ENCODE assay signal across 8 cellular contexts in the genomic region with DNA sequence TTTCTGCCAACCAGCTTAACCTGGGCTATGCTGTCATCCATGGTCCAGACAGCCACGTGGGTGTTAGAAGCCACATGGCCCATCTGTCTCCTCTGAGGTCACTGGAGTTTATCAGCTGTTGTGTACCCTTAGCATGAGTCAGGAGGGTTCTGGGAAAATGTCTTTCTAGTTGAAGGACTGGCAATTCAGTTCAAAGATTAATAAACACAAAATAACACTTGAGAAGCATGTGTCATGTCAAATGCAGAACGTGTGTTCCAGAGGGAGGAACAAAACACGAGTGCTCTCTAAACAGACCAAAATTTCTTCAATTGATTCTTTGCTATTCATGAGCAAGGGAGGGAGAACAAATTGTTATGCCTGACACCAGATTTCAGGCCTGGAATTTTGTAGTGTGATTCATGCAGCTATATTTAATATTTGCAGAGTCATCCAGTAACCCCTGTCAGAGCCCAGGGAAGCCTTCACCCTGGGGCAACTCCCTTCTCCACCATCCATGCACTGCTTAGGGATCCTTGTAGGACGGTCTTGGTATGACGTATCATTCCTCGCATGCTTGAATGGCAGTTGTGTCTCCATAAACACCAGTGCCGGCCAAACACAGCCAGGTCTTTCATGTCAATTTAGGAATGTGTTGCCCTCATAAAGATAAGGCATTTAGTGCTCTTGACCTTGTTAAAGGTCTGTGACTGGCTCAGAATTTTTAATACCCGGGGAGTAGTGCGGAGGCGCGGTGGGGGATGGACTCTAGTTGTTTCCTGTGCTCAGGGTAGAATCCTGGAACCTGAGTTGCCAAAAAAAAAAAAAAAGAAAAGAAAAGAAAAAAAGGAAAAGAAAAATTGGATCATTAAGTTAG. TPM values are rescaled to one million over a fixed set of nuclear protein-coding genes. Genes with fewer than 3 reads are reported as not detected.
DNase-seq lines count a peak whose midpoint lies in the region; ATAC-seq, FAIRE-seq and TF ChIP-seq lines count a peak whose summit lies in the region.

No MANE protein-coding gene starts in this region.

- H2BK12ac ChIP-seq in trophoblast cell (ENCODE audit: low read length) = no peak overlapping the region

- H2BK120ac ChIP-seq in trophoblast cell (ENCODE audit: insufficient read depth, low read length, poor library complexity) = no peak overlapping the region

- H3K4me1 ChIP-seq in Peyer's patch (no peaks in the 10 kb centered on the region), fibroblast of lung (ENCODE audit: control insufficient read depth, extremely low read depth, insufficient read depth, low read length) (peaks cover 7% of the 10 kb centered on the region), trophoblast cell (ENCODE audit: control insufficient read depth in 1 of 2, insufficient read depth in 2 of 2, low read length in 2 of 2) (peaks cover 6 to 8% of the 10 kb centered on the region in 2 experiments)

- peak overlapping the region in 3 of 4 donors; percentile 18 to 46 (median 41) for H3K27ac ChIP-seq in Peyer's patch
- H3K27ac ChIP-seq in fibroblast of lung (ENCODE audit: insufficient read depth, low read length) = peak overlapping the region; percentile 81
- no peak overlapping the region for H3K27ac ChIP-seq in trophoblast cell (ENCODE audit: low read depth, low read length)

- no peak overlapping the region for H4K8ac ChIP-seq in trophoblast cell (ENCODE audit: low read depth, low read length)

- no peak overlapping the region for H2AK5ac ChIP-seq in trophoblast cell (ENCODE audit: low read length)

- H3K18ac ChIP-seq in trophoblast cell (ENCODE audit: low read length) = no peak overlapping the region

- H3K9ac ChIP-seq in fibroblast of lung (ENCODE audit: insufficient read depth, low read length) (no peak overlapping the region), trophoblast cell (ENCODE audit: low read length) (no peak overlapping the region)

- TF ChIP-seq POLR2A in Peyer's patch (IDR thresholded peaks at IDR 0.05) = no peak
- no peak for TF ChIP-seq POLR2A in GM12891 (IDR thresholded peaks at IDR 0.05; ENCODE audit: low read depth, low read length)

- H2AFZ ChIP-seq in fibroblast of lung (ENCODE audit: low read length) = peak overlapping the region; percentile 20
- H2AFZ ChIP-seq in trophoblast cell (ENCODE audit: insufficient read depth, low read length, poor library complexity) = no peak overlapping the region

- H3K27me3 ChIP-seq in Peyer's patch (no peaks in the 10 kb centered on the region), fibroblast of lung (ENCODE audit: control insufficient read depth, insufficient read depth, low read length) (no peaks in the 10 kb centered on the region), trophoblast cell (ENCODE audit: insufficient read depth, low read length) (no peaks in the 10 kb centered on the region)

- no peak for ATAC-seq in GM21515 (IDR thresholded peaks at IDR 0.05; ENCODE audit: unreplicated experiment)
- no peak for ATAC-seq in HG02610 (IDR thresholded peaks at IDR 0.05; ENCODE audit: unreplicated experiment)

- DNase-seq in Daoy (ENCODE audit: low read depth) (peak; percentile 95), Peyer's patch (no peak), fibroblast of lung (ENCODE audit: low read depth in 2 of 2) (peak; percentile 92), trophoblast cell (peak; percentile 98 to 99), GM12891 (ENCODE audit: insufficient read length, low spot score) (no peak), NCI-H774 (lab: John Stamatoyannopoulos, UW) (no peak)

- peak overlapping the region; percentile 55 for H3K4me2 ChIP-seq in fibroblast of lung (ENCODE audit: extremely low read depth, insufficient read depth, low read length)
- peak overlapping the region; percentile 11 for H3K4me2 ChIP-seq in trophoblast cell (ENCODE audit: low read length)

- no peaks in the 10 kb centered on the region for H3K9me3 ChIP-seq in Peyer's patch
- H3K9me3 ChIP-seq in fibroblast of lung (ENCODE audit: control insufficient read depth, insufficient read depth, low read depth, low read length) = no peaks in the 10 kb centered on the region
- no peaks in the 10 kb centered on the region for H3K9me3 ChIP-seq in trophoblast cell (ENCODE audit: insufficient read depth, low read depth, low read length)

- no peaks in the 10 kb centered on the region for H4K20me1 ChIP-seq in fibroblast of lung (ENCODE audit: control insufficient read depth, extremely low read depth, insufficient read depth, low read length)

- no CpG with 5 or more reads among the region's 11 CpGs for WGBS in trophoblast cell (ENCODE audit: extremely low coverage, insufficient coverage, insufficient read length)

- no peak overlapping the region for H3K4me3 ChIP-seq in Peyer's patch
- peak overlapping the region in 2 of 4 experiments; percentile 2 to 12 for H3K4me3 ChIP-seq in fibroblast of lung (replicated peaks in 1 of 4; ENCODE audit: control extremely low read depth in 1 of 4, insufficient read depth in 1 of 4, low read depth in 3 of 4, low read length in 4 of 4)
- H3K4me3 ChIP-seq in trophoblast cell (ENCODE audit: low read depth, low read length) = no peak overlapping the region

- H3K79me2 ChIP-seq in fibroblast of lung (ENCODE audit: control insufficient read depth, insufficient read depth, low read length) = no peaks in the 10 kb centered on the region
- no peaks in the 10 kb centered on the region for H3K79me2 ChIP-seq in trophoblast cell (ENCODE audit: control insufficient read depth, insufficient read depth, low read length, poor library complexity)

- no peak overlapping the region for H3K4ac ChIP-seq in trophoblast cell (ENCODE audit: low read depth, low read length)

- no peak overlapping the region for H3K23ac ChIP-seq in trophoblast cell (ENCODE audit: low read length)

- H3K79me1 ChIP-seq in trophoblast cell (ENCODE audit: low read length) = no peaks in the 10 kb centered on the region

- no peak overlapping the region for H4K91ac ChIP-seq in trophoblast cell (ENCODE audit: low read depth, low read length)

- H3K14ac ChIP-seq in trophoblast cell (ENCODE audit: low read length) = no peak overlapping the region

- no peak overlapping the region for H4K12ac ChIP-seq in trophoblast cell (ENCODE audit: low read depth, low read length)

- no peak overlapping the region for H2BK5ac ChIP-seq in trophoblast cell (ENCODE audit: low read depth, low read length, poor library complexity)

- TF ChIP-seq CTCF in Peyer's patch (IDR thresholded peaks at IDR 0.05) (no peak), fibroblast of lung (conservative IDR thresholded peaks at IDR 0.05 in 1 of 2, IDR thresholded peaks at IDR 0.05 in 1 of 2; ENCODE audit: low read depth in 1 of 2, low read length in 2 of 2) (no peak)

- FAIRE-seq in GM12891 (lab: Jason Lieb, UNC) = no peak

- no peaks in the 10 kb centered on the region for H3K36me3 ChIP-seq in Peyer's patch
- H3K36me3 ChIP-seq in fibroblast of lung (ENCODE audit: control insufficient read depth, insufficient read depth, low read length) = no peaks in the 10 kb centered on the region
- peaks cover 0 to 1% of the 10 kb centered on the region in 2 experiments for H3K36me3 ChIP-seq in trophoblast cell (ENCODE audit: control insufficient read depth in 1 of 2, insufficient read depth in 2 of 2, low read length in 2 of 2)

TF ChIP-seq in GM12891, 5 proteins besides CTCF, POLR2A, EP300 and RAD21:
- TF ChIP-seq POLR2AphosphoS5 (IDR thresholded peaks at IDR 0.05; ENCODE audit: low read depth, low read length) = no peak

RNA-seq across cellular contexts. Expression of gene DYRK1A, which starts 27.7 kb away (rescaled TPM):
- 34.8 and 36.9 TPM in 2 replicates for total RNA-seq in Daoy (2014; rRNA removed; shearing (Covaris generic))
- total RNA-seq in Peyer's patch (100 to 1,000 TPM in 1 of 4 donors, 10 to 100 TPM in 3; 68.8 to 133 (median 81.3) TPM), fibroblast of lung (57.5 and 64.1 TPM in 2 replicates)
- 44.6 and 45.9 TPM in 2 replicates for polyA plus RNA-seq in fibroblast of lung
- 16.6 and 22.0 TPM in 2 replicates for polyA plus RNA-seq in fibroblast of lung (2012)
- polyA minus RNA-seq in fibroblast of lung (ENCODE audit: low replicate concordance) = 83.1 and 171 TPM in 2 replicates
- 25.1 and 25.7 TPM in 2 replicates for polyA plus RNA-seq in trophoblast cell (2013)
- 16.2 TPM for polyA plus RNA-seq in GM12891 (2012; ENCODE audit: low read depth, missing spikeins)

Comparison
In these comparisons a context has a peak if more than half of its experiments do, and no peak if none do; other contexts are left out.
1. DNase-seq: peak in Daoy (single experiment), fibroblast of lung (2 of 2) and trophoblast cell (2 of 2); none in Peyer's patch (0 of 3), GM12891 (single experiment) and NCI-H774 (single experiment).